In genomic region chr12:52333321-52333720, GRCh38 we compare ENCODE assay signal across 16 cellular contexts. TPM values are rescaled to one million over a fixed set of nuclear protein-coding genes. Genes with fewer than 3 reads are reported as not detected.
DNase-seq lines count a peak whose midpoint lies in the region; ATAC-seq and TF ChIP-seq lines count a peak whose summit lies in the region.
"Had no signal": no experiment of that assay in that cellular context is flagged by ENCODE, and none has a peak within 500 bp of the region (broad histone marks: within the 10 kb centered on the region; RNA-seq: fewer than 3 reads in every experiment).

No MANE protein-coding gene starts in this region.

- no peak for ATAC-seq in SK-N-SH treated with all-trans-retinoic acid at 6 μM for 48 hours
- ATAC-seq: HCT116 had no signal

- no peak overlapping the region for H3K27ac ChIP-seq in SK-N-SH (ENCODE audit: low read depth in 2 of 2, low read length in 1 of 2)
- H3K27ac ChIP-seq: C4-2B, HL-60 had no signal

- H2AFZ ChIP-seq in SK-N-SH (ENCODE audit: low read depth): no peak overlapping the region

- intact Hi-C loops in posterior vena cava (cut with DNase I): loop anchor here in 1 of 2 donors (5.0 to 10.0 kb wide), 2 partner anchors 181 to 661 kb away; no protein-coding TSS in a partner anchor

- H3K9me3 ChIP-seq in SK-N-SH: 0 out of 2 replicates have a peak, but pooled peaks cover 8% of the 10 kb centered on the region
- H3K9me3 ChIP-seq: BE2C had no signal

- WGBS in SK-N-SH (ENCODE audit: low lambda C conversion rate): 35% methylated on average over 3 of the region's 3 CpGs

- H3F3A ChIP-seq in SK-N-SH (replicated peaks; ENCODE audit: insufficient read depth): peaks cover 7% of the 10 kb centered on the region

- H3K9ac ChIP-seq in SK-N-SH: no peak overlapping the region

- CTCF ChIA-PET in SK-N-SH (lab: Yijun Ruan, JAX): interaction anchor here (0.6 to 5.4 kb wide), 8 partner anchors 11 to 546 kb away, joined by 3 to 25 read pairs (median 3); no protein-coding TSS in a partner anchor

- peaks cover 3% of the 10 kb centered on the region for H3K27me3 ChIP-seq in SK-N-SH (ENCODE audit: insufficient read depth)

- peaks cover 0 to 18% of the 10 kb centered on the region in 2 experiments; a peak in 2 of 4 replicates for H3K4me1 ChIP-seq in SK-N-SH (ENCODE audit: control insufficient read depth in 1 of 2, insufficient read depth in 2 of 2, low read depth in 1 of 2, low read length in 1 of 2)
- H3K4me1 ChIP-seq: BE2C had no signal

- no peak overlapping the region for H3K4me2 ChIP-seq in SK-N-SH

- H3K79me2 ChIP-seq in SK-N-SH (ENCODE audit: insufficient read depth): no peaks in the 10 kb centered on the region

- no peak for TF ChIP-seq CTCF in SK-N-SH (IDR thresholded peaks at IDR 0.05)

- peak in 1 of 2 experiments; percentile 30; a peak in 1 of 4 replicates for TF ChIP-seq EP300 in SK-N-SH (IDR thresholded peaks at IDR 0.05; ENCODE audit: borderline replicate concordance in 1 of 2, low read depth in 1 of 2, low read length in 1 of 2)

- no peaks in the 10 kb centered on the region for H3K36me3 ChIP-seq in SK-N-SH (replicated peaks in 1 of 2; ENCODE audit: control insufficient read depth in 1 of 2, insufficient read depth in 2 of 2, low read length in 1 of 2)
- H3K36me3 ChIP-seq: BE2C had no signal

- no peaks in the 10 kb centered on the region for H4K20me1 ChIP-seq in SK-N-SH (ENCODE audit: insufficient read depth)

- H3K4me3 ChIP-seq in SK-N-SH (ENCODE audit: low read depth in 2 of 2, low read length in 1 of 2): no peak overlapping the region

- TF ChIP-seq RAD21 in SK-N-SH (IDR thresholded peaks at IDR 0.05; ENCODE audit: low read length): no peak

- no peak for DNase-seq in SK-N-SH
- DNase-seq in M059J (ENCODE audit: low read depth): peak; percentile 46
- DNase-seq in NCI-H69 (lab: John Stamatoyannopoulos, UW): peak; percentile 66
- peak; percentile 14 for DNase-seq in posterior vena cava (ENCODE audit: low spot score)
- no peak for DNase-seq in DMS53 (lab: John Stamatoyannopoulos, UW)
- DNase-seq in AG08396 (ENCODE audit: low spot score): no peak
- DNase-seq in NCI-H82 treated with DMSO at 0.1 percent for 48 hours (lab: John Stamatoyannopoulos, UW; ENCODE audit: unreplicated experiment): no peak
- DNase-seq: BE2C; CD4-positive, alpha-beta memory T cell had no signal

- H3K9me2 ChIP-seq in SK-N-SH: no peaks in the 10 kb centered on the region

- POLR2A ChIA-PET in SK-N-SH (lab: Yijun Ruan, JAX): no interaction called here

TF ChIP-seq in SK-N-SH, 30 proteins besides CTCF, POLR2A, EP300 and RAD21:
- TF ChIP-seq GABPA (IDR thresholded peaks at IDR 0.05; ENCODE audit: low read depth) (no peak), EZH2phosphoT487 (IDR thresholded peaks at IDR 0.05; ENCODE audit: borderline replicate concordance, low read depth) (no peak), TCF12 (IDR thresholded peaks at IDR 0.05) (no peak), RCOR1 (IDR thresholded peaks at IDR 0.05; ENCODE audit: low read length) (0 out of 2 replicates have a peak, but pooled peaks have one; percentile 24), SIN3A (IDR thresholded peaks at IDR 0.05; ENCODE audit: borderline replicate concordance, low read depth, low read length) (no peak), MAX (IDR thresholded peaks at IDR 0.05; ENCODE audit: low read depth) (no peak), MXI1 (IDR thresholded peaks at IDR 0.05; ENCODE audit: low read depth, low read length) (0 out of 2 replicates have a peak, but pooled peaks have one; percentile 23), GATA2 (CRISPR knock-in tag; IDR thresholded peaks at IDR 0.05) (peak; percentile 81), FOXM1 (IDR thresholded peaks at IDR 0.05; ENCODE audit: low read depth) (no peak), RFX5 (IDR thresholded peaks at IDR 0.05; ENCODE audit: low read length) (no peak), USF1 (IDR thresholded peaks at IDR 0.05; ENCODE audit: borderline replicate concordance, low read depth) (no peak)

TF ChIP-seq in SK-N-SH treated with all-trans-retinoic acid at 6 μM for 48 hours, 23 proteins besides CTCF, POLR2A, EP300 and RAD21:
- TF ChIP-seq BACH2 (CRISPR knock-in tag; IDR thresholded peaks at IDR 0.05; ENCODE audit: borderline replicate concordance) (no peak), ESRRG (CRISPR knock-in tag; IDR thresholded peaks at IDR 0.05) (no peak), ZNF70 (CRISPR knock-in tag; IDR thresholded peaks at IDR 0.05) (no peak), ZNF8 (CRISPR knock-in tag; IDR thresholded peaks at IDR 0.05) (no peak), CSRNP3 (CRISPR knock-in tag; IDR thresholded peaks at IDR 0.05) (no peak)
- TF ChIP-seq, protein P1, sequence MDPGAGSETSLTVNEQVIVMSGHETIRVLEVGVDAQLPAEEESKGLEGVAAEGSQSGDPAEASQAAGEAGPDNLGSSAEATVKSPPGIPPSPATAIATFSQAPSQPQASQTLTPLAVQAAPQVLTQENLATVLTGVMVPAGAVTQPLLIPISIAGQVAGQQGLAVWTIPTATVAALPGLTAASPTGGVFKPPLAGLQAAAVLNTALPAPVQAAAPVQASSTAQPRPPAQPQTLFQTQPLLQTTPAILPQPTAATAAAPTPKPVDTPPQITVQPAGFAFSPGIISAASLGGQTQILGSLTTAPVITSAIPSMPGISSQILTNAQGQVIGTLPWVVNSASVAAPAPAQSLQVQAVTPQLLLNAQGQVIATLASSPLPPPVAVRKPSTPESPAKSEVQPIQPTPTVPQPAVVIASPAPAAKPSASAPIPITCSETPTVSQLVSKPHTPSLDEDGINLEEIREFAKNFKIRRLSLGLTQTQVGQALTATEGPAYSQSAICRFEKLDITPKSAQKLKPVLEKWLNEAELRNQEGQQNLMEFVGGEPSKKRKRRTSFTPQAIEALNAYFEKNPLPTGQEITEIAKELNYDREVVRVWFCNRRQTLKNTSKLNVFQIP (CRISPR knock-in tag; IDR thresholded peaks at IDR 0.05; ENCODE audit: borderline replicate concordance, low read depth): no peak

RNA-seq across cellular contexts. Expression of gene KRT83, which starts 12.1 kb away (rescaled TPM):
- 0.03 TPM in 1 of 2 replicates, not detected in the other for polyA plus RNA-seq in SK-N-SH (2012; rRNA removed)
- polyA plus RNA-seq in SK-N-SH (2012; cell fraction: cytosol; rRNA removed): not detected in 2 replicates
- polyA plus RNA-seq in SK-N-SH (2012; cell fraction: nucleus; rRNA removed): not detected in 2 replicates
- 0.22 TPM in 1 of 2 replicates, not detected in the other for total RNA-seq in M059J (2014; rRNA removed; shearing (Covaris generic))
- not detected for total RNA-seq in posterior vena cava
- total RNA-seq: CD4-positive, alpha-beta memory T cell; Daoy; H4 had no signal
- polyA plus RNA-seq: CD4-positive, alpha-beta memory T cell had no signal

RNA-seq across cellular contexts. Expression of gene KRT85, which starts 34.0 kb away (rescaled TPM):
- polyA plus RNA-seq in SK-N-SH (2012; rRNA removed): not detected in 2 replicates
- polyA plus RNA-seq in SK-N-SH (2012; cell fraction: cytosol; rRNA removed): not detected in 2 replicates
- polyA plus RNA-seq in SK-N-SH (2012; cell fraction: nucleus; rRNA removed): not detected in 2 replicates
- total RNA-seq in M059J (2014; rRNA removed; shearing (Covaris generic)): not detected in 2 replicates
- not detected for total RNA-seq in posterior vena cava
- total RNA-seq: A172; CD4-positive, alpha-beta memory T cell; H4 had no signal
- polyA plus RNA-seq: CD4-positive, alpha-beta memory T cell had no signal

RNA-seq across cellular contexts. Expression of gene KRT81, which starts 42.0 kb away (rescaled TPM):
- polyA plus RNA-seq in SK-N-SH (2012; rRNA removed): 0.80 and 1.9 TPM in 2 replicates
- 0.42 and 0.83 TPM in 2 replicates for polyA plus RNA-seq in SK-N-SH (2012; cell fraction: cytosol; rRNA removed)
- 1.1 and 1.8 TPM in 2 replicates for polyA plus RNA-seq in SK-N-SH (2012; cell fraction: nucleus; rRNA removed)
- 320 and 412 TPM in 2 replicates for total RNA-seq in M059J (2014; rRNA removed; shearing (Covaris generic))
- total RNA-seq in posterior vena cava: not detected
- total RNA-seq: CD4-positive, alpha-beta memory T cell had no signal
- polyA plus RNA-seq: CD4-positive, alpha-beta memory T cell had no signal

RNA-seq across cellular contexts. Expression of gene KRT84, which starts 52.1 kb away (rescaled TPM):
- not detected in 2 replicates for polyA plus RNA-seq in SK-N-SH (2012; rRNA removed)
- not detected in 2 replicates for polyA plus RNA-seq in SK-N-SH (2012; cell fraction: cytosol; rRNA removed)
- not detected in 2 replicates for polyA plus RNA-seq in SK-N-SH (2012; cell fraction: nucleus; rRNA removed)
- total RNA-seq in M059J (2014; rRNA removed; shearing (Covaris generic)): not detected in 2 replicates
- total RNA-seq in posterior vena cava: not detected
- total RNA-seq: A172; CD4-positive, alpha-beta memory T cell; Daoy; H4 had no signal
- polyA plus RNA-seq: CD4-positive, alpha-beta memory T cell had no signal

RNA-seq across cellular contexts. Expression of gene KRT86, which starts 58.9 kb away (rescaled TPM):
- polyA plus RNA-seq in SK-N-SH (2012; rRNA removed): 0.34 and 0.56 TPM in 2 replicates
- 0.18 and 0.20 TPM in 2 replicates for polyA plus RNA-seq in SK-N-SH (2012; cell fraction: cytosol; rRNA removed)
- polyA plus RNA-seq in SK-N-SH (2012; cell fraction: nucleus; rRNA removed): 0.99 and 1.1 TPM in 2 replicates
- total RNA-seq in M059J (2014; rRNA removed; shearing (Covaris generic)): 5.8 and 8.1 TPM in 2 replicates
- not detected for total RNA-seq in posterior vena cava
- total RNA-seq: CD4-positive, alpha-beta memory T cell had no signal
- polyA plus RNA-seq: CD4-positive, alpha-beta memory T cell had no signal

Comparison
In these comparisons a context has a peak if more than half of its experiments do, and no peak if none do; other contexts are left out.
1. DNase-seq: peak in M059J (single experiment), NCI-H69 (single experiment) and posterior vena cava (single experiment); none in SK-N-SH (single experiment), DMS53 (single experiment), AG08396 (single experiment) and NCI-H82 treated with DMSO at 0.1 percent for 48 hours (single experiment).
2. RNA of gene KRT81, which starts 42.0 kb away (total RNA-seq): 320 to 412 TPM in M059J; not detected in posterior vena cava; every median in the first group is over 100 times any median in the second.